ENCODE assay signal across 1 cellular context in genomic region chr19:1905863-1906375, GRCh38.
TF ChIP-seq lines count a peak whose summit lies in the region.

No MANE protein-coding gene starts in this region.

TF ChIP-seq in K562, 482 proteins besides CTCF, POLR2A, EP300 and RAD21 (continued from another document and continues in another):
- TF ChIP-seq, protein P1, sequence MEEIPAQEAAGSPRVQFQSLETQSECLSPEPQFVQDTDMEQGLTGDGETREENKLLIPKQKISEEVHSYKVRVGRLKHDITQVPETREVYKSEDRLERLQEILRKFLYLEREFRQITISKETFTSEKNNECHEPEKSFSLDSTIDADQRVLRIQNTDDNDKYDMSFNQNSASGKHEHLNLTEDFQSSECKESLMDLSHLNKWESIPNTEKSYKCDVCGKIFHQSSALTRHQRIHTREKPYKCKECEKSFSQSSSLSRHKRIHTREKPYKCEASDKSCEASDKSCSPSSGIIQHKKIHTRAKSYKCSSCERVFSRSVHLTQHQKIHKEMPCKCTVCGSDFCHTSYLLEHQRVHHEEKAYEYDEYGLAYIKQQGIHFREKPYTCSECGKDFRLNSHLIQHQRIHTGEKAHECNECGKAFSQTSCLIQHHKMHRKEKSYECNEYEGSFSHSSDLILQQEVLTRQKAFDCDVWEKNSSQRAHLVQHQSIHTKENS (CRISPR knock-in tag; IDR thresholded peaks at IDR 0.05), result no peak
- TF ChIP-seq, protein P2, sequence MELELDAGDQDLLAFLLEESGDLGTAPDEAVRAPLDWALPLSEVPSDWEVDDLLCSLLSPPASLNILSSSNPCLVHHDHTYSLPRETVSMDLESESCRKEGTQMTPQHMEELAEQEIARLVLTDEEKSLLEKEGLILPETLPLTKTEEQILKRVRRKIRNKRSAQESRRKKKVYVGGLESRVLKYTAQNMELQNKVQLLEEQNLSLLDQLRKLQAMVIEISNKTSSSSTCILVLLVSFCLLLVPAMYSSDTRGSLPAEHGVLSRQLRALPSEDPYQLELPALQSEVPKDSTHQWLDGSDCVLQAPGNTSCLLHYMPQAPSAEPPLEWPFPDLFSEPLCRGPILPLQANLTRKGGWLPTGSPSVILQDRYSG (tag; conservative IDR thresholded peaks at IDR 0.05; ENCODE audit: low read depth), result peak; percentile 50; the same call in 1 of the 2 replicates
- TF ChIP-seq SOX6 (IDR thresholded peaks at IDR 0.05), result no peak
- TF ChIP-seq, protein P3, sequence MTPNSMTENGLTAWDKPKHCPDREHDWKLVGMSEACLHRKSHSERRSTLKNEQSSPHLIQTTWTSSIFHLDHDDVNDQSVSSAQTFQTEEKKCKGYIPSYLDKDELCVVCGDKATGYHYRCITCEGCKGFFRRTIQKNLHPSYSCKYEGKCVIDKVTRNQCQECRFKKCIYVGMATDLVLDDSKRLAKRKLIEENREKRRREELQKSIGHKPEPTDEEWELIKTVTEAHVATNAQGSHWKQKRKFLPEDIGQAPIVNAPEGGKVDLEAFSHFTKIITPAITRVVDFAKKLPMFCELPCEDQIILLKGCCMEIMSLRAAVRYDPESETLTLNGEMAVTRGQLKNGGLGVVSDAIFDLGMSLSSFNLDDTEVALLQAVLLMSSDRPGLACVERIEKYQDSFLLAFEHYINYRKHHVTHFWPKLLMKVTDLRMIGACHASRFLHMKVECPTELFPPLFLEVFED (CRISPR knock-in tag; conservative IDR thresholded peaks at IDR 0.05), result peak; percentile 75; the same call in 1 of the 2 replicates
- TF ChIP-seq STAT5A (IDR thresholded peaks at IDR 0.05; ENCODE audit: borderline replicate concordance, low read length), result no peak
- TF ChIP-seq, protein P4, sequence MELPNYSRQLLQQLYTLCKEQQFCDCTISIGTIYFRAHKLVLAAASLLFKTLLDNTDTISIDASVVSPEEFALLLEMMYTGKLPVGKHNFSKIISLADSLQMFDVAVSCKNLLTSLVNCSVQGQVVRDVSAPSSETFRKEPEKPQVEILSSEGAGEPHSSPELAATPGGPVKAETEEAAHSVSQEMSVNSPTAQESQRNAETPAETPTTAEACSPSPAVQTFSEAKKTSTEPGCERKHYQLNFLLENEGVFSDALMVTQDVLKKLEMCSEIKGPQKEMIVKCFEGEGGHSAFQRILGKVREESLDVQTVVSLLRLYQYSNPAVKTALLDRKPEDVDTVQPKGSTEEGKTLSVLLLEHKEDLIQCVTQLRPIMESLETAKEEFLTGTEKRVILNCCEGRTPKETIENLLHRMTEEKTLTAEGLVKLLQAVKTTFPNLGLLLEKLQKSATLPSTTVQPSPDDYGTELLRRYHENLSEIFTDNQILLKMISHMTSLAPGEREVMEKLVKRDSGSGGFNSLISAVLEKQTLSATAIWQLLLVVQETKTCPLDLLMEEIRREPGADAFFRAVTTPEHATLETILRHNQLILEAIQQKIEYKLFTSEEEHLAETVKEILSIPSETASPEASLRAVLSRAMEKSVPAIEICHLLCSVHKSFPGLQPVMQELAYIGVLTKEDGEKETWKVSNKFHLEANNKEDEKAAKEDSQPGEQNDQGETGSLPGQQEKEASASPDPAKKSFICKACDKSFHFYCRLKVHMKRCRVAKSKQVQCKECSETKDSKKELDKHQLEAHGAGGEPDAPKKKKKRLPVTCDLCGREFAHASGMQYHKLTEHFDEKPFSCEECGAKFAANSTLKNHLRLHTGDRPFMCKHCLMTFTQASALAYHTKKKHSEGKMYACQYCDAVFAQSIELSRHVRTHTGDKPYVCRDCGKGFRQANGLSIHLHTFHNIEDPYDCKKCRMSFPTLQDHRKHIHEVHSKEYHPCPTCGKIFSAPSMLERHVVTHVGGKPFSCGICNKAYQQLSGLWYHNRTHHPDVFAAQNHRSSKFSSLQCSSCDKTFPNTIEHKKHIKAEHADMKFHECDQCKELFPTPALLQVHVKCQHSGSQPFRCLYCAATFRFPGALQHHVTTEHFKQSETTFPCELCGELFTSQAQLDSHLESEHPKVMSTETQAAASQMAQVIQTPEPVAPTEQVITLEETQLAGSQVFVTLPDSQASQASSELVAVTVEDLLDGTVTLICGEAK (IDR thresholded peaks at IDR 0.05), result peak; percentile 20; the same call in 1 of the 2 replicates
- TF ChIP-seq, protein P4 (CRISPR knock-in tag; IDR thresholded peaks at IDR 0.05), result no peak
- TF ChIP-seq ELK1 (CRISPR knock-in tag; IDR thresholded peaks at IDR 0.05), result 0 out of 2 replicates have a peak, but pooled peaks have one; percentile 48
- TF ChIP-seq MAX (CRISPR knock-in tag; IDR thresholded peaks at IDR 0.05), result peak; percentile 19; the same call in 1 of the 2 replicates
- no peak for TF ChIP-seq PCBP2 (IDR thresholded peaks at IDR 0.05; ENCODE audit: low read depth, low read length, poor library complexity, severe bottlenecking)
- TF ChIP-seq ZNF282 (CRISPR knock-in tag; IDR thresholded peaks at IDR 0.05), result peak; percentile 85; the same call in 1 of the 2 replicates
- peak; percentile 53 for TF ChIP-seq GABPA (tag; conservative IDR thresholded peaks at IDR 0.05; ENCODE audit: low read depth)
- no peak for TF ChIP-seq IFI16 (CRISPR knock-in tag; IDR thresholded peaks at IDR 0.05)
- no peak for TF ChIP-seq TOE1 (IDR thresholded peaks at IDR 0.05; ENCODE audit: borderline replicate concordance)
- no peak for TF ChIP-seq TOE1 (CRISPR knock-in tag; IDR thresholded peaks at IDR 0.05; ENCODE audit: borderline replicate concordance, low read depth)
- TF ChIP-seq NR0B1 (IDR thresholded peaks at IDR 0.05; ENCODE audit: partially characterized antibody), result no peak
- TF ChIP-seq ZNF592 (IDR thresholded peaks at IDR 0.05), result 0 out of 2 replicates have a peak, but pooled peaks have one; percentile 2
- TF ChIP-seq SREBF1 (IDR thresholded peaks at IDR 0.05; ENCODE audit: borderline replicate concordance, low read depth, low read length), result no peak
- no peak for TF ChIP-seq TFAP4 (CRISPR knock-in tag; IDR thresholded peaks at IDR 0.05; ENCODE audit: borderline replicate concordance)
- 0 out of 2 replicates have a peak, but pooled peaks have one; percentile 4 for TF ChIP-seq ARID4B (CRISPR knock-in tag; IDR thresholded peaks at IDR 0.05)
- TF ChIP-seq MIER1 (IDR thresholded peaks at IDR 0.05; ENCODE audit: low read depth), result peak; percentile 24; the same call in 1 of the 2 replicates
